Comparison of ENCODE assay signal across 8 cellular contexts in the genomic region with DNA sequence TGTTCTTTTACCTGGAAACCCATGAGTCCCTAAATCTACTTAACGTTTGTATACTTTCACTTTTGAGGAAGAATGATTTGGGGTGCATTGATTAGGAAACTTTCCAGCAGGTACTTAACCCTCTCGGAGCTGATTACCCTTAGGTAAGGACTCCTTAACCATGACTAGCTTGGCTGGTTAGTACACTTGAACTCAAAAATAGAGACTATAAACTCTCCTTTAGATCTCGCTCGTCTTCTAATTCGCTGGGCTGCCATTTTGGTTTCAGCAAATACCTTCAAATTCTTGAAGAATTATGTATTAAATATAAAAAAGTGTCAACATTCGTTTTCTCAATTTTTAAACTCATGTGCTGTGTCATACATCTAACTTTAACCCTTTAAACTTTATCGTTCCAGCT. TPM values are rescaled to one million over a fixed set of nuclear protein-coding genes. Genes with fewer than 3 reads are reported as not detected.
DNase-seq lines count a peak whose midpoint lies in the region; ATAC-seq and TF ChIP-seq lines count a peak whose summit lies in the region.

No MANE protein-coding gene starts in this region.

- H3K27me3 ChIP-seq in ectodermal cell (ENCODE audit: control insufficient read depth, insufficient read depth, low read length, poor library complexity, severe bottlenecking) (no peaks in the 10 kb centered on the region), osteoblast (ENCODE audit: insufficient read depth, low read length) (peaks cover 4% of the 10 kb centered on the region)

- BruUV-seq in Calu3 (replicated peaks; lab: Mats Ljungman, UMichigan): TSS peak; percentile 20

- intact Hi-C loops in Calu3 (cut with micrococcal nuclease; ENCODE audit: unreplicated experiment): loop anchor here (5.0 kb wide), 2 partner anchors 50 to 155 kb away; no protein-coding TSS in a partner anchor

- H3K27me3 Mint-ChIP-seq in Calu3 (ENCODE audit: unreplicated experiment): no peaks in the 10 kb centered on the region

- peaks cover 68% of the 10 kb centered on the region for H3K79me2 ChIP-seq in osteoblast (ENCODE audit: insufficient read depth, low read length)

- ATAC-seq in HG02885 (IDR thresholded peaks at IDR 0.05; ENCODE audit: poor library complexity, unreplicated experiment): no peak
- no peak for ATAC-seq in GM19035 (IDR thresholded peaks at IDR 0.05; ENCODE audit: unreplicated experiment)

- no peaks in the 10 kb centered on the region for H3K4me1 Mint-ChIP-seq in Calu3 (ENCODE audit: low read depth, unreplicated experiment)

- H3K27ac Mint-ChIP-seq in Calu3 (ENCODE audit: unreplicated experiment): peak overlapping the region; percentile 77

- no peaks in the 10 kb centered on the region for H3K36me3 ChIP-seq in ectodermal cell (ENCODE audit: control insufficient read depth, insufficient read depth, low read length)
- no peaks in the 10 kb centered on the region for H3K36me3 ChIP-seq in osteoblast (ENCODE audit: insufficient read depth, low read length)

- H3K9me3 ChIP-seq in ectodermal cell (ENCODE audit: control insufficient read depth, low read length) (no peaks in the 10 kb centered on the region), osteoblast (ENCODE audit: low read depth, low read length) (no peaks in the 10 kb centered on the region)

- H3K36me3 Mint-ChIP-seq in Calu3 (ENCODE audit: insufficient read depth, unreplicated experiment): peaks cover 62% of the 10 kb centered on the region

- no peaks in the 10 kb centered on the region for H3K4me1 ChIP-seq in ectodermal cell (ENCODE audit: control insufficient read depth, insufficient read depth, low read length)
- peaks cover 27% of the 10 kb centered on the region for H3K4me1 ChIP-seq in osteoblast (ENCODE audit: insufficient read depth, low read length)

- no peaks in the 10 kb centered on the region for H3K9me3 Mint-ChIP-seq in Calu3 (ENCODE audit: low read depth, unreplicated experiment)

- H3K4me2 ChIP-seq in osteoblast (ENCODE audit: insufficient read depth, low read length): peak overlapping the region; percentile 90

- no peak for TF ChIP-seq CTCF in Calu3 (IDR thresholded peaks at IDR 0.05; ENCODE audit: unreplicated experiment)
- TF ChIP-seq CTCF in osteoblast (IDR thresholded peaks at IDR 0.05; ENCODE audit: extremely low read depth, low read depth, low read length): no peak

- peak overlapping the region; percentile 89 for H3K4me3 Mint-ChIP-seq in Calu3 (ENCODE audit: low read depth, unreplicated experiment)

- no peak for DNase-seq in Calu3
- DNase-seq in NCI-H69 (lab: John Stamatoyannopoulos, UW): peak; percentile 33
- DNase-seq in osteoblast (ENCODE audit: insufficient read length, low spot score, missing footprints): no peak
- no peak for DNase-seq in COLO668 (lab: John Stamatoyannopoulos, UW; ENCODE audit: unreplicated experiment)
- no peak for DNase-seq in 8988T

- H3K4me3 ChIP-seq in ectodermal cell (ENCODE audit: insufficient read depth, low read depth, low read length): peak overlapping the region; percentile 75
- peak overlapping the region; percentile 96 for H3K4me3 ChIP-seq in osteoblast (ENCODE audit: insufficient read depth, low read length)

- CTCF ChIA-PET in Calu3 (lab: Charles Lee): interaction anchor here (0.6 kb wide), 1 partner anchor 67 kb away, joined by 6 read pairs; no protein-coding TSS in a partner anchor

- H3K27ac ChIP-seq in ectodermal cell (ENCODE audit: insufficient read depth, low read depth, low read length, poor library complexity, severe bottlenecking) (no peak overlapping the region), osteoblast (ENCODE audit: low read depth, low read length) (peak overlapping the region; percentile 80)

- WGBS in ectodermal cell, 2 experiments: 0 to 3% methylated on average over 3 to 5 of the region's 7 CpGs

- peaks cover 61% of the 10 kb centered on the region for H4K20me1 ChIP-seq in osteoblast (ENCODE audit: insufficient read depth, low read length)

- no peak overlapping the region for H2AFZ ChIP-seq in osteoblast (ENCODE audit: low read length)

RNA-seq across cellular contexts. Expression of a gene that starts 2.0 kb away (rescaled TPM):
- total RNA-seq in Calu3 (2022) (87.5 and 89.2 TPM in 2 replicates), osteoblast (164 and 170 TPM in 2 replicates)
- polyA plus RNA-seq in ectodermal cell (2013, experiment 1 of 4): 54.2 TPM
- 68.4 TPM for polyA plus RNA-seq in ectodermal cell (2013, experiment 2 of 4)
- polyA plus RNA-seq in ectodermal cell (2013, experiment 3 of 4): 38.0 TPM
- 49.3 TPM for polyA plus RNA-seq in ectodermal cell (2013, experiment 4 of 4)
